In genomic region chr5:178357127-178357526, GRCh38 we compare ENCODE assay signal across 15 cellular contexts.
A peak's percentile ranks its signal among the peaks of the same experiment; 100 is the strongest.
DNase-seq lines count a peak whose midpoint lies in the region; ATAC-seq and TF ChIP-seq lines count a peak whose summit lies in the region.
"Had no signal": no experiment of that assay in that cellular context is flagged by ENCODE, and none has a peak within 500 bp of the region (broad histone marks: within the 10 kb centered on the region; RNA-seq: fewer than 3 reads in every experiment).

No MANE protein-coding gene starts in this region.

- H2BK20ac ChIP-seq in H9 (ENCODE audit: low read depth, low read length, poor library complexity, severe bottlenecking) = no peak overlapping the region

- H3K14ac ChIP-seq in H9 (ENCODE audit: insufficient read depth, low read length) = no peak overlapping the region

- H3K27ac Mint-ChIP-seq in H9 = peak overlapping the region in 2 of 3 experiments; percentile 22 to 72; a peak in 4 of 7 replicates
- H3K27ac Mint-ChIP-seq: activated CD4-positive, alpha-beta T cell treated with anti-CD3 and anti-CD28 coated beads for 36 hours had no signal

- H4K91ac ChIP-seq in H9 (ENCODE audit: insufficient read length, low read depth, low read length) = no peak overlapping the region

- H3T11ph ChIP-seq in H9 (ENCODE audit: low read length) = no peak overlapping the region

- peaks cover 2% of the 10 kb centered on the region; the same call in 1 of the 2 replicates for H3K79me2 ChIP-seq in H9 (ENCODE audit: insufficient read depth, low read length)

- no peak for TF ChIP-seq CTCF in H9 (conservative IDR thresholded peaks at IDR 0.05)
- no peak for TF ChIP-seq CTCF in psoas muscle (IDR thresholded peaks at IDR 0.05)

- intact Hi-C loops in psoas muscle (cut with DNase I) = no loop called here

- H4K20me1 ChIP-seq in H9 (ENCODE audit: control insufficient read depth, insufficient read depth, insufficient read length) = no peaks in the 10 kb centered on the region

- H3K23ac ChIP-seq in H9 (ENCODE audit: insufficient read length, low read depth, low read length) = no peak overlapping the region

- H2BK120ac ChIP-seq in H9 (ENCODE audit: low read depth, low read length, poor library complexity, severe bottlenecking) = no peak overlapping the region

- H3K4me3 ChIP-seq in psoas muscle (no peak overlapping the region), HAP-1 (no peak overlapping the region)

- 0 out of 2 replicates have a peak, but pooled peaks cover 3% of the 10 kb centered on the region for H3K4me1 ChIP-seq in H9 (ENCODE audit: insufficient read depth, low read length)
- no peaks in the 10 kb centered on the region for H3K4me1 ChIP-seq in psoas muscle
- no peaks in the 10 kb centered on the region for H3K4me1 ChIP-seq in HAP-1

- peaks cover 0 to 7% of the 10 kb centered on the region in 2 experiments; a peak in 2 of 5 replicates for H3K9me3 Mint-ChIP-seq in H9

- ATAC-seq in psoas muscle = peak in 3 of 4 donors; percentile 26 to 41 (median 32)
- ATAC-seq in GM19035 (IDR thresholded peaks at IDR 0.05; ENCODE audit: unreplicated experiment) = no peak
- ATAC-seq: activated CD4-positive, alpha-beta T cell treated with anti-CD3 and anti-CD28 coated beads for 36 hours; HCT116 had no signal

- no peaks in the 10 kb centered on the region for H3K23me2 ChIP-seq in H9 (ENCODE audit: insufficient read length, low read depth, low read length, poor library complexity, severe bottlenecking)

- H2AK5ac ChIP-seq in H9 (ENCODE audit: insufficient read length, low read length) = no peak overlapping the region

- H3K27ac ChIP-seq in H9 (ENCODE audit: insufficient read length, low read depth, low read length) (no peak overlapping the region), psoas muscle (no peak overlapping the region)
- H3K27ac ChIP-seq: breast epithelium, C4-2B, KMS-11, sigmoid colon had no signal

- no peak overlapping the region for H2BK12ac ChIP-seq in H9 (ENCODE audit: insufficient read length, low read depth, low read length)

- DNase-seq in H9 = peak; percentile 84
- peak; percentile 5 to 33 for DNase-seq in dermis microvascular lymphatic vessel endothelial cell (ENCODE audit: low read depth in 2 of 2)
- DNase-seq in iPS-NIHi7 (ENCODE audit: extremely low spot score) = peak; percentile 82
- DNase-seq in psoas muscle = peak in 1 of 2 donors; percentile 54
- no peak for DNase-seq in stimulated activated CD4-positive, alpha-beta T cell treated with anti-CD3 and anti-CD28 coated beads, Interleukin-12 subunit alpha, Interleukin-12 subunit beta, amount 100 ng/mL, for 4 hours
- DNase-seq in occipital lobe (lab: John Stamatoyannopoulos, UW) = no peak
- DNase-seq in HAP-1 (ENCODE audit: low spot score in 2 of 2) = no peak
- DNase-seq: activated CD4-positive, alpha-beta T cell treated with anti-CD3 and anti-CD28 coated beads for 36 hours; NCI-H2107; sigmoid colon had no signal

- no CpG with 5 or more reads among the region's 13 CpGs for WGBS in H9 (ENCODE audit: extremely low coverage, insufficient read length, low lambda C conversion rate)
- WGBS in psoas muscle, 3 donors = 31 to 51% (median 40%) methylated on average over 13 of the region's 13 CpGs

- peak overlapping the region; percentile 48 to 75 for H3K4me3 Mint-ChIP-seq in H9
- H3K4me3 Mint-ChIP-seq: activated CD4-positive, alpha-beta T cell treated with anti-CD3 and anti-CD28 coated beads for 36 hours had no signal

- no peaks in the 10 kb centered on the region for H3K36me3 ChIP-seq in psoas muscle (ENCODE audit: insufficient read depth in 1 of 2, low read depth in 1 of 2)
- H3K36me3 ChIP-seq in HAP-1 (replicated peaks) = no peaks in the 10 kb centered on the region
- H3K36me3 ChIP-seq: breast epithelium, sigmoid colon had no signal

- no peaks in the 10 kb centered on the region for H3K79me1 ChIP-seq in H9 (ENCODE audit: insufficient read depth, low read depth, low read length, poor library complexity, severe bottlenecking)

- H3K56ac ChIP-seq in H9 (ENCODE audit: insufficient read length, low read depth, low read length) = no peak overlapping the region

- H4K8ac ChIP-seq in H9 (replicated peaks; ENCODE audit: insufficient read length, low read depth, low read length) = no peak overlapping the region

- no peak overlapping the region for H2BK15ac ChIP-seq in H9 (ENCODE audit: low read depth, low read length)

- no peak overlapping the region for H2AFZ ChIP-seq in H9 (ENCODE audit: low read length)

- H3K9me3 ChIP-seq in H9 (ENCODE audit: control insufficient read depth, low read depth, low read length) (no peaks in the 10 kb centered on the region), psoas muscle (no peaks in the 10 kb centered on the region), HAP-1 (no peaks in the 10 kb centered on the region)
- H3K9me3 ChIP-seq: breast epithelium, sigmoid colon had no signal

- no peak overlapping the region for H4K5ac ChIP-seq in H9 (ENCODE audit: insufficient read length, low read depth, low read length)

- H3K27me3 ChIP-seq in H9 (ENCODE audit: insufficient read depth, low read length) (no peaks in the 10 kb centered on the region), psoas muscle (ENCODE audit: insufficient read depth in 3 of 3, low read length in 2 of 3) (peaks cover 0 to 9% (median 1%) of the 10 kb centered on the region in 3 donors), HAP-1 (ENCODE audit: low read depth) (no peaks in the 10 kb centered on the region; the same call in 1 of the 2 replicates)

- H3K4ac ChIP-seq in H9 (ENCODE audit: low read depth, low read length) = no peak overlapping the region

- H3K9ac ChIP-seq in H9 (ENCODE audit: extremely low read depth, insufficient read length, low read length) = no peak overlapping the region
- H3K9ac ChIP-seq: KMS-11 had no signal

- in situ Hi-C loops in HAP-1 (cut with MboI; ENCODE audit: low sequenced_read_pairs) = no loop called here

- H3K4me2 ChIP-seq in H9 (ENCODE audit: insufficient read depth, insufficient read length, low read length) = peak overlapping the region; percentile 19
- H3K4me2 ChIP-seq: KMS-11 had no signal

- H3K27me3 Mint-ChIP-seq in H9 (ENCODE audit: low read depth) = peaks cover 4% of the 10 kb centered on the region

- no peak overlapping the region for H2BK5ac ChIP-seq in H9 (ENCODE audit: insufficient read length, low read length)

- H3K36me3 Mint-ChIP-seq in H9 (ENCODE audit: insufficient read depth in 1 of 3, low read depth in 3 of 3) = peaks cover 0 to 3% (median 0%) of the 10 kb centered on the region in 3 experiments; a peak in 1 of 7 replicates

- H3K18ac ChIP-seq in H9 (ENCODE audit: insufficient read length, low read depth, low read length) = no peak overlapping the region

- peaks cover 48 to 67% of the 10 kb centered on the region in 2 experiments for H3K4me1 Mint-ChIP-seq in H9
- H3K4me1 Mint-ChIP-seq: activated CD4-positive, alpha-beta T cell treated with anti-CD3 and anti-CD28 coated beads for 36 hours had no signal

Comparison
In these comparisons a context has a peak if more than half of its experiments do, and no peak if none do; other contexts are left out.
1. DNase-seq: peak in H9 (single experiment), dermis microvascular lymphatic vessel endothelial cell (2 of 2) and iPS-NIHi7 (single experiment); none in stimulated activated CD4-positive, alpha-beta T cell treated with anti-CD3 and anti-CD28 coated beads, Interleukin-12 subunit alpha, Interleukin-12 subunit beta, amount 100 ng/mL, for 4 hours (single experiment), occipital lobe (single experiment) and HAP-1 (0 of 2).